Comparison of ENCODE assay signal across 8 cellular contexts in genomic region chr19:10836478-10837325, GRCh38. TPM values are rescaled to one million over a fixed set of nuclear protein-coding genes. Genes with fewer than 3 reads are reported as not detected.
DNase-seq lines count a peak whose midpoint lies in the region; ATAC-seq and TF ChIP-seq lines count a peak whose summit lies in the region.

No MANE protein-coding gene starts in this region.

- peak; percentile 89 for DNase-seq in COR-L47 (lab: John Stamatoyannopoulos, UW)
- DNase-seq in NCI-H2227 treated with DMSO at 0.1 percent for 48 hours (lab: John Stamatoyannopoulos, UW) = peak; percentile 97
- DNase-seq in activated CD4-positive, alpha-beta T cell treated with anti-CD3 and anti-CD28 coated beads for 4 hours = peak; percentile 76 to 80
- DNase-seq in effector memory CD4-positive, alpha-beta T cell = peak in 2 of 3 donors; percentile 64 to 70
- peak; percentile 85 for DNase-seq in mucosa of gallbladder (ENCODE audit: low spot score)
- DNase-seq in stimulated activated CD8-positive, alpha-beta memory T cell treated with anti-CD3 and anti-CD28 coated beads, Interleukin-4, amount 100 ng/mL, for 4 hours (ENCODE audit: low read depth in 2 of 2, low spot score in 1 of 2) = peak; percentile 53 to 58

- no peaks in the 10 kb centered on the region for H3K27me3 ChIP-seq in effector memory CD4-positive, alpha-beta T cell (replicated peaks; ENCODE audit: control insufficient read depth, insufficient read depth, low read length, poor library complexity, severe bottlenecking)

- peak overlapping the region; percentile 83 for H3K27ac ChIP-seq in HEK293 (ENCODE audit: extremely low read depth, low read depth, low read length)
- H3K27ac ChIP-seq in effector memory CD4-positive, alpha-beta T cell (ENCODE audit: insufficient read depth, low read length, poor library complexity, severe bottlenecking) = peak overlapping the region; percentile 92

- H3K9me3 ChIP-seq in HEK293 (ENCODE audit: control insufficient read depth, insufficient read depth, low read depth, low read length) = no peaks in the 10 kb centered on the region
- no peaks in the 10 kb centered on the region for H3K9me3 ChIP-seq in effector memory CD4-positive, alpha-beta T cell (ENCODE audit: control insufficient read depth, low read length)

- H3K4me1 ChIP-seq in HEK293 (ENCODE audit: control insufficient read depth, insufficient read depth, low read length) = no peaks in the 10 kb centered on the region
- H3K4me1 ChIP-seq in effector memory CD4-positive, alpha-beta T cell (ENCODE audit: control insufficient read depth, insufficient read depth, low read length, poor library complexity, severe bottlenecking) = peaks cover 7% of the 10 kb centered on the region

- peak overlapping the region; percentile 58 for H3K4me3 ChIP-seq in HEK293 (ENCODE audit: low read depth, low read length)
- peak overlapping the region; percentile 86 for H3K4me3 ChIP-seq in effector memory CD4-positive, alpha-beta T cell (ENCODE audit: insufficient read depth, low read depth, low read length, poor library complexity, severe bottlenecking)

- POLR2A ChIA-PET in HEK293 (lab: Yijun Ruan, JAX) = interaction anchor here (0.7 to 2.9 kb wide), 14 partner anchors 8 to 414 kb away, joined by 3 to 39 read pairs (median 5); partner anchors contain the start of genes CARM1 and DNM2

- no peak for ATAC-seq in HG02884 (IDR thresholded peaks at IDR 0.05; ENCODE audit: unreplicated experiment)

- no peak for TF ChIP-seq CTCF in HEK293 (tag by site-specific recombination; IDR thresholded peaks at IDR 0.05)

- CTCF ChIA-PET in HEK293 (lab: Yijun Ruan, JAX) = interaction anchor here (0.7 to 6.9 kb wide), 14 partner anchors 8 to 119 kb away, joined by 3 to 80 read pairs (median 4); partner anchors contain the start of gene DNM2

- H3K36me3 ChIP-seq in HEK293 (ENCODE audit: control insufficient read depth in 2 of 2, insufficient read depth in 1 of 2, low read length in 2 of 2) = peaks cover 0 to 30% of the 10 kb centered on the region in 2 experiments; a peak in 2 of 3 replicates
- H3K36me3 ChIP-seq in effector memory CD4-positive, alpha-beta T cell (ENCODE audit: control insufficient read depth, insufficient read depth, low read length) = peaks cover under 1% of the 10 kb centered on the region

TF ChIP-seq in HEK293, 187 proteins besides CTCF, POLR2A, EP300 and RAD21 (continues in another document):
- TF ChIP-seq ZNF707 (tag by site-specific recombination; IDR thresholded peaks at IDR 0.05) (no peak), ZNF624 (tag by site-specific recombination; IDR thresholded peaks at IDR 0.05) (no peak), PRDM4 (tag by site-specific recombination; IDR thresholded peaks at IDR 0.05) (peak; percentile 18; the same call in 1 of the 2 replicates), ZFP37 (tag by site-specific recombination; IDR thresholded peaks at IDR 0.05) (no peak), OVOL3 (tag by site-specific recombination; IDR thresholded peaks at IDR 0.05) (0 out of 2 replicates have a peak, but pooled peaks have one; percentile 19), TCF7L2 (IDR thresholded peaks at IDR 0.05; ENCODE audit: borderline replicate concordance, low read depth, low read length) (no peak), ZNF626 (tag by site-specific recombination; IDR thresholded peaks at IDR 0.05) (no peak), ZNF629 (tag by site-specific recombination; IDR thresholded peaks at IDR 0.05) (0 out of 2 replicates have a peak, but pooled peaks have one; percentile 67), SP7 (tag by site-specific recombination; IDR thresholded peaks at IDR 0.05) (peak; percentile 55), ZNF518A (tag by site-specific recombination; conservative IDR thresholded peaks at IDR 0.05; ENCODE audit: low read depth) (peak; percentile 89), ZNF292 (tag by site-specific recombination; IDR thresholded peaks at IDR 0.05; ENCODE audit: borderline replicate concordance, low read depth) (no peak), ZNF23 (tag by site-specific recombination; IDR thresholded peaks at IDR 0.05; ENCODE audit: borderline replicate concordance) (no peak), ZNF26 (tag by site-specific recombination; IDR thresholded peaks at IDR 0.05) (no peak), KLF9 (tag by site-specific recombination; IDR thresholded peaks at IDR 0.05; ENCODE audit: low read depth) (peak; percentile 76), REPIN1 (tag by site-specific recombination; IDR thresholded peaks at IDR 0.05; ENCODE audit: low read depth) (no peak), INSM2 (tag by site-specific recombination; IDR thresholded peaks at IDR 0.05) (no peak), ZBTB8A (tag by site-specific recombination; IDR thresholded peaks at IDR 0.05) (peak; percentile 94), ZNF211 (tag by site-specific recombination; IDR thresholded peaks at IDR 0.05; ENCODE audit: low read depth) (no peak)

RNA-seq across cellular contexts. Expression of gene TMED1, which starts 0.7 kb away (rescaled TPM):
- 30.2 TPM for total RNA-seq in mucosa of gallbladder

RNA-seq across cellular contexts. Expression of gene C19orf38, which starts 11.5 kb away (rescaled TPM):
- 0.78 TPM for total RNA-seq in mucosa of gallbladder

RNA-seq across cellular contexts. Expression of gene CARM1, which starts 34.7 kb away (rescaled TPM):
- total RNA-seq in mucosa of gallbladder = 33.5 TPM
